15 cellular contexts compared by ENCODE assay signal in genomic region chr15:39179980-39180379, GRCh38.
A peak's percentile ranks its signal among the peaks of the same experiment; 100 is the strongest.
DNase-seq lines count a peak whose midpoint lies in the region; ATAC-seq and TF ChIP-seq lines count a peak whose summit lies in the region.
"Had no signal": no experiment of that assay in that cellular context is flagged by ENCODE, and none has a peak within 500 bp of the region (broad histone marks: within the 10 kb centered on the region; RNA-seq: fewer than 3 reads in every experiment).

No MANE protein-coding gene starts in this region.

- H3K79me2 ChIP-seq in trophoblast cell (ENCODE audit: control insufficient read depth, insufficient read depth, low read length, poor library complexity): no peaks in the 10 kb centered on the region

- no peak overlapping the region for H2BK120ac ChIP-seq in trophoblast cell (ENCODE audit: insufficient read depth, low read length, poor library complexity)

- no peaks in the 10 kb centered on the region for H3K79me1 ChIP-seq in trophoblast cell (ENCODE audit: low read length)

- H3K36me3 ChIP-seq in trophoblast cell (ENCODE audit: control insufficient read depth in 1 of 2, insufficient read depth in 2 of 2, low read length in 2 of 2): no peaks in the 10 kb centered on the region

- H3K4me3 ChIP-seq in fibroblast of pulmonary artery (replicated peaks; ENCODE audit: low read depth, low read length) (no peak overlapping the region), trophoblast cell (ENCODE audit: low read depth, low read length) (no peak overlapping the region), right cardiac atrium (ENCODE audit: low read length) (no peak overlapping the region)

- no peak for TF ChIP-seq CTCF in fibroblast of pulmonary artery (IDR thresholded peaks at IDR 0.05; ENCODE audit: low read length, missing control alignments)

- no peaks in the 10 kb centered on the region for H3K4me1 ChIP-seq in trophoblast cell (ENCODE audit: control insufficient read depth in 1 of 2, insufficient read depth in 2 of 2, low read length in 2 of 2)
- peaks cover 4% of the 10 kb centered on the region for H3K4me1 ChIP-seq in right cardiac atrium (ENCODE audit: control insufficient read depth, insufficient read depth, low read length)

- H3K4me1 Mint-ChIP-seq in activated T-cell treated with anti-CD3 and anti-CD28 coated beads, Interleukin-2, amount 50 U/mL, for 24 hours (ENCODE audit: low read depth): no peaks in the 10 kb centered on the region
- H3K4me1 Mint-ChIP-seq: CD4-positive, CD25-positive, alpha-beta regulatory T cell had no signal

- no peak overlapping the region for H4K12ac ChIP-seq in trophoblast cell (ENCODE audit: low read depth, low read length)

- H3K18ac ChIP-seq in trophoblast cell (ENCODE audit: low read length): no peak overlapping the region

- peak; percentile 15; the same call in 1 of the 3 replicates for ATAC-seq in SK-N-SH treated with all-trans-retinoic acid at 6 μM for 48 hours
- ATAC-seq in HG02970 (IDR thresholded peaks at IDR 0.05; ENCODE audit: low FRiP score, unreplicated experiment): no peak
- ATAC-seq in right cardiac atrium: no peak
- ATAC-seq in HG03354 (IDR thresholded peaks at IDR 0.05; ENCODE audit: poor library complexity, severe bottlenecking, unreplicated experiment): no peak

- H3K27ac ChIP-seq in trophoblast cell (ENCODE audit: low read depth, low read length): no peak overlapping the region
- H3K27ac ChIP-seq in right cardiac atrium (ENCODE audit: low read length): no peak overlapping the region

- H2BK12ac ChIP-seq in trophoblast cell (ENCODE audit: low read length): peak overlapping the region; percentile 85

- no peak overlapping the region for H3K4me2 ChIP-seq in trophoblast cell (ENCODE audit: low read length)

- H3K27me3 Mint-ChIP-seq in activated T-cell treated with anti-CD3 and anti-CD28 coated beads, Interleukin-2, amount 50 U/mL, for 24 hours: peaks cover 21% of the 10 kb centered on the region
- H3K27me3 Mint-ChIP-seq: CD4-positive, CD25-positive, alpha-beta regulatory T cell had no signal

- intact Hi-C loops in right cardiac atrium (cut with DNase I): loop anchor here in 1 of 4 donors (5.0 kb wide), 1 partner anchor 577 kb away; no protein-coding TSS in a partner anchor

- no peak overlapping the region for H3K23ac ChIP-seq in trophoblast cell (ENCODE audit: low read length)

- H2AFZ ChIP-seq in trophoblast cell (ENCODE audit: insufficient read depth, low read length, poor library complexity): no peak overlapping the region

- H3K9ac ChIP-seq in trophoblast cell (ENCODE audit: low read length): no peak overlapping the region

- H4K91ac ChIP-seq in trophoblast cell (ENCODE audit: low read depth, low read length): no peak overlapping the region

- H3K4ac ChIP-seq in trophoblast cell (ENCODE audit: low read depth, low read length): no peak overlapping the region

- no peaks in the 10 kb centered on the region for H3K36me3 Mint-ChIP-seq in activated T-cell treated with anti-CD3 and anti-CD28 coated beads, Interleukin-2, amount 50 U/mL, for 24 hours (ENCODE audit: low read depth)
- H3K36me3 Mint-ChIP-seq: CD4-positive, CD25-positive, alpha-beta regulatory T cell had no signal

- no peaks in the 10 kb centered on the region for H3K9me3 Mint-ChIP-seq in activated T-cell treated with anti-CD3 and anti-CD28 coated beads, Interleukin-2, amount 50 U/mL, for 24 hours

- DNase-seq in Daoy (ENCODE audit: low read depth) (peak; percentile 15), fibroblast of pulmonary artery (ENCODE audit: low read depth) (peak; percentile 17), trophoblast cell (no peak), right cardiac atrium (no peak)
- no peak for DNase-seq in activated T-cell treated with anti-CD3 and anti-CD28 coated beads, Interleukin-2, amount 50 U/mL, for 24 hours
- DNase-seq: Caco-2; CD4-positive, CD25-positive, alpha-beta regulatory T cell; DMS153; NCI-H187; NCI-H345; NCI-H526; SIG-M5 had no signal

- H3K14ac ChIP-seq in trophoblast cell (ENCODE audit: low read length): no peak overlapping the region

- no peaks in the 10 kb centered on the region for H3K27me3 ChIP-seq in trophoblast cell (ENCODE audit: insufficient read depth, low read length)
- no peaks in the 10 kb centered on the region for H3K27me3 ChIP-seq in right cardiac atrium (ENCODE audit: control insufficient read depth, insufficient read depth)

- no peak overlapping the region for H3K4me3 Mint-ChIP-seq in activated T-cell treated with anti-CD3 and anti-CD28 coated beads, Interleukin-2, amount 50 U/mL, for 24 hours
- H3K4me3 Mint-ChIP-seq: CD4-positive, CD25-positive, alpha-beta regulatory T cell had no signal

- H3K27ac Mint-ChIP-seq in activated T-cell treated with anti-CD3 and anti-CD28 coated beads, Interleukin-2, amount 50 U/mL, for 24 hours: no peak overlapping the region
- H3K27ac Mint-ChIP-seq: CD4-positive, CD25-positive, alpha-beta regulatory T cell had no signal

- no peak overlapping the region for H2AK5ac ChIP-seq in trophoblast cell (ENCODE audit: low read length)

- H3K9me3 ChIP-seq in trophoblast cell (ENCODE audit: insufficient read depth, low read depth, low read length) (no peaks in the 10 kb centered on the region), right cardiac atrium (ENCODE audit: control insufficient read depth, low read length) (no peaks in the 10 kb centered on the region)
- H3K9me3 ChIP-seq: Caco-2 had no signal

- H2BK5ac ChIP-seq in trophoblast cell (ENCODE audit: low read depth, low read length, poor library complexity): no peak overlapping the region

- WGBS in trophoblast cell (ENCODE audit: extremely low coverage, insufficient coverage, insufficient read length): no CpG with 5 or more reads among the region's 1 CpG
- WGBS in right cardiac atrium: 48% methylated on average over 1 of the region's 1 CpG

- no peak overlapping the region for H4K8ac ChIP-seq in trophoblast cell (ENCODE audit: low read depth, low read length)

TF ChIP-seq in SK-N-SH treated with all-trans-retinoic acid at 6 μM for 48 hours, 23 proteins besides CTCF, POLR2A, EP300 and RAD21:
- TF ChIP-seq PPARA (CRISPR knock-in tag; IDR thresholded peaks at IDR 0.05; ENCODE audit: borderline replicate concordance) (no peak), CSDC2 (CRISPR knock-in tag; IDR thresholded peaks at IDR 0.05) (no peak), PATZ1 (CRISPR knock-in tag; IDR thresholded peaks at IDR 0.05; ENCODE audit: borderline replicate concordance) (no peak), TCF4 (CRISPR knock-in tag; IDR thresholded peaks at IDR 0.05; ENCODE audit: borderline replicate concordance) (no peak), ISL1 (CRISPR knock-in tag; IDR thresholded peaks at IDR 0.05) (no peak), ZNF565 (CRISPR knock-in tag; conservative IDR thresholded peaks at IDR 0.05; ENCODE audit: low read depth) (no peak), SNAI2 (CRISPR knock-in tag; IDR thresholded peaks at IDR 0.05) (no peak), ESRRG (CRISPR knock-in tag; IDR thresholded peaks at IDR 0.05) (no peak), ZFP3 (CRISPR knock-in tag; IDR thresholded peaks at IDR 0.05) (no peak), TSHZ2 (CRISPR knock-in tag; IDR thresholded peaks at IDR 0.05) (no peak), TOX (CRISPR knock-in tag; IDR thresholded peaks at IDR 0.05; ENCODE audit: borderline replicate concordance) (no peak), ZNF70 (CRISPR knock-in tag; IDR thresholded peaks at IDR 0.05) (no peak), BACH2 (CRISPR knock-in tag; IDR thresholded peaks at IDR 0.05; ENCODE audit: borderline replicate concordance) (no peak), ZFP30 (CRISPR knock-in tag; IDR thresholded peaks at IDR 0.05) (no peak), ZNF8 (CRISPR knock-in tag; IDR thresholded peaks at IDR 0.05) (no peak), OSR1 (CRISPR knock-in tag; IDR thresholded peaks at IDR 0.05) (no peak), RARB (CRISPR knock-in tag; IDR thresholded peaks at IDR 0.05) (no peak)

Comparison
In these comparisons a context has a peak if more than half of its experiments do, and no peak if none do; other contexts are left out.
1. DNase-seq: peak in Daoy (single experiment) and fibroblast of pulmonary artery (single experiment); none in trophoblast cell (0 of 2), right cardiac atrium (0 of 3) and activated T-cell treated with anti-CD3 and anti-CD28 coated beads, Interleukin-2, amount 50 U/mL, for 24 hours (single experiment).